ENCODE assay signal across 20 cellular contexts in the genomic region with DNA sequence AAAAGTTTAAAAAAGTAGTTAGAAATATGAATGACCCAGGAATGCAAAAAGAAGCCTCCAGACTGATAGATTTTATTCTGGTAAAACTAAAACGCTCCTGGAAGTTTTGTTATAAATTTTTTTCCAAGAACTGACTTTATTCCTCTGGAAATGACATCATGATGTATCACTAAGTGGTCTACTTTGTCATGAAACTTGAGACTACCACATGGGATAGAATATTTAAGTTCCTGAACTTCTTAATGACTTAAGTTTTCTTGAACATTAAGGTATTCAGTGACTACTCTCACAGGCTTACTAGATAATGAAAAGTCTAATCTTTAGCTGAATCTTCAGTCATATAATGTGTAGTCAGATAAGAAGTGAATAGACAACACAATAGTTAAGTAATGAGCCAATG.
DNase-seq lines count a peak whose midpoint lies in the region; ATAC-seq, FAIRE-seq and TF ChIP-seq lines count a peak whose summit lies in the region.
"Had no signal": no experiment of that assay in that cellular context is flagged by ENCODE, and none has a peak within 500 bp of the region (broad histone marks: within the 10 kb centered on the region; RNA-seq: fewer than 3 reads in every experiment).

No MANE protein-coding gene starts in this region.

- POLR2A ChIA-PET in PC-3 (lab: Charles Lee; ENCODE audit: unreplicated experiment) (no interaction called here), endothelial cell of umbilical vein (lab: Charles Lee) (no interaction called here)

- H3K27me3 ChIP-seq in PC-3 (ENCODE audit: low read length) (no peaks in the 10 kb centered on the region), endothelial cell of umbilical vein (ENCODE audit: control insufficient read depth in 2 of 2, insufficient read depth in 2 of 2, low read length in 2 of 2) (no peaks in the 10 kb centered on the region), psoas muscle (ENCODE audit: insufficient read depth in 3 of 3, low read length in 2 of 3) (no peaks in the 10 kb centered on the region)
- H3K27me3 ChIP-seq: gastroesophageal sphincter had no signal

- H2AFZ ChIP-seq in PC-3 (ENCODE audit: low read length) (no peak overlapping the region), endothelial cell of umbilical vein (ENCODE audit: low read depth, low read length) (no peak overlapping the region)

- ATAC-seq in PC-3 (no peak), psoas muscle (no peak), HG02885 (IDR thresholded peaks at IDR 0.05; ENCODE audit: poor library complexity, unreplicated experiment) (no peak), GM18511 (IDR thresholded peaks at IDR 0.05; ENCODE audit: unreplicated experiment) (no peak)
- ATAC-seq: gastroesophageal sphincter; naive thymus-derived CD4-positive, alpha-beta T cell; right cardiac atrium had no signal

- H3K4me3 ChIP-seq in PC-3 (ENCODE audit: low read length) (no peak overlapping the region), endothelial cell of umbilical vein (replicated peaks in 1 of 3; ENCODE audit: insufficient read depth in 1 of 3, low read depth in 1 of 3, low read length in 3 of 3) (no peak overlapping the region), psoas muscle (peak overlapping the region; percentile 37)
- H3K4me3 ChIP-seq: gastroesophageal sphincter had no signal

- TF ChIP-seq CTCF in PC-3 (conservative IDR thresholded peaks at IDR 0.05; ENCODE audit: low read depth, low read length), result no peak
- no peak for TF ChIP-seq CTCF in endothelial cell of umbilical vein (IDR thresholded peaks at IDR 0.05; ENCODE audit: extremely low read depth in 1 of 2, insufficient read depth in 1 of 2, low read depth in 1 of 2, low read length in 2 of 2)
- no peak for TF ChIP-seq CTCF in psoas muscle (IDR thresholded peaks at IDR 0.05)

- DNase-seq in EL (peak; percentile 60), PC-3 (peak; percentile 19), endothelial cell of umbilical vein (ENCODE audit: low read depth, low spot score) (no peak), psoas muscle (no peak), hepatic stellate cell (ENCODE audit: low spot score) (no peak)
- DNase-seq in activated CD4-positive, alpha-beta T cell treated with anti-CD3 and anti-CD28 coated beads, Interleukin-2, amount 50 U/mL, for 48 hours, result no peak
- DNase-seq: activated CD4-positive, CD25-positive, alpha-beta regulatory T cell treated with anti-CD3 and anti-CD28 coated beads, Interleukin-2, amount 50 U/mL, for 72 hours; activated gamma-delta T cell treated with Interleukin-2 at 50 U/mL for 16 hours; activated T-cell treated with anti-CD3 and anti-CD28 coated beads, Interleukin-2, amount 50 U/mL, for 1 hour; dermis blood vessel endothelial cell; GOT3; naive thymus-derived CD4-positive, alpha-beta T cell; NCI-H146; NCI-H524 treated with DMSO at 0.1 percent for 48 hours; right cardiac atrium; SW 1271 had no signal

- dilution Hi-C loops in endothelial cell of umbilical vein (cut with MboI; ENCODE audit: extremely low pct_ligation_motif_present, low sequenced_read_pairs), result no loop called here

- H3K27ac ChIP-seq in PC-3 (ENCODE audit: low read length) (peak overlapping the region; percentile 10; the same call in 1 of the 2 replicates), endothelial cell of umbilical vein (ENCODE audit: insufficient read depth, low read depth, low read length) (no peak overlapping the region), psoas muscle (peak overlapping the region; percentile 54)
- H3K27ac ChIP-seq: gastroesophageal sphincter had no signal

- no peaks in the 10 kb centered on the region for H3K36me3 ChIP-seq in PC-3 (ENCODE audit: low read depth, low read length)
- H3K36me3 ChIP-seq in endothelial cell of umbilical vein (ENCODE audit: control insufficient read depth in 2 of 2, extremely low read depth in 1 of 2, insufficient read depth in 2 of 2, low read length in 2 of 2), result no peaks in the 10 kb centered on the region
- no peaks in the 10 kb centered on the region for H3K36me3 ChIP-seq in psoas muscle (ENCODE audit: insufficient read depth in 1 of 2, low read depth in 1 of 2)
- H3K36me3 ChIP-seq: gastroesophageal sphincter had no signal

- H3F3A ChIP-seq in PC-3 (ENCODE audit: low read length, unreplicated experiment), result no peaks in the 10 kb centered on the region

- no peaks in the 10 kb centered on the region for H3K9me2 ChIP-seq in PC-3 (replicated peaks; ENCODE audit: low read length)

- H3K9ac ChIP-seq in PC-3 (ENCODE audit: low read length), result no peak overlapping the region
- no peak overlapping the region for H3K9ac ChIP-seq in endothelial cell of umbilical vein (replicated peaks; ENCODE audit: extremely low read depth, insufficient read depth, low read length)

- TF ChIP-seq POLR2A in endothelial cell of umbilical vein (IDR thresholded peaks at IDR 0.05; ENCODE audit: low read depth, low read length), result no peak

- 69 to 85% (median 75%) methylated on average over 1 of the region's 1 CpG for WGBS in psoas muscle, 3 donors

- no peaks in the 10 kb centered on the region for H3K9me3 ChIP-seq in PC-3 (ENCODE audit: low read length)
- no peaks in the 10 kb centered on the region for H3K9me3 ChIP-seq in endothelial cell of umbilical vein (replicated peaks; ENCODE audit: control insufficient read depth, insufficient read depth, low read length)
- H3K9me3 ChIP-seq in psoas muscle, result no peaks in the 10 kb centered on the region
- H3K9me3 ChIP-seq: gastroesophageal sphincter had no signal

- intact Hi-C loops in PC-3 (cut with micrococcal nuclease), result no loop called here
- intact Hi-C loops in endothelial cell of umbilical vein (cut with micrococcal nuclease), result no loop called here
- intact Hi-C loops in psoas muscle (cut with DNase I), result loop anchor here in 1 of 2 donors (5.0 kb wide), 1 partner anchor 35 kb away; no protein-coding TSS in a partner anchor

- H3K4me2 ChIP-seq in PC-3 (ENCODE audit: low read length) (peak overlapping the region; percentile 56; the same call in 1 of the 2 replicates), endothelial cell of umbilical vein (ENCODE audit: insufficient read depth, low read length) (no peak overlapping the region)

- FAIRE-seq in endothelial cell of umbilical vein (lab: Jason Lieb, UNC), result no peak
- FAIRE-seq: D721Med had no signal

- no peaks in the 10 kb centered on the region for H3K79me2 ChIP-seq in PC-3 (ENCODE audit: low read length)
- no peaks in the 10 kb centered on the region for H3K79me2 ChIP-seq in endothelial cell of umbilical vein (ENCODE audit: control insufficient read depth, insufficient read depth, low read length)

- no TSS peak for BruUV-seq in PC-3 (replicated peaks; lab: Mats Ljungman, UMichigan)
- BruUV-seq in endothelial cell of umbilical vein (replicated peaks; lab: Mats Ljungman, UMichigan), result no TSS peak

- CTCF ChIA-PET in PC-3 (lab: Charles Lee) (no interaction called here), endothelial cell of umbilical vein (lab: Charles Lee) (interaction anchor here (2.3 kb wide), 1 partner anchor 11 kb away, joined by 13 read pairs; no protein-coding TSS in a partner anchor)

- H4K20me1 ChIP-seq in PC-3 (ENCODE audit: low read length), result no peaks in the 10 kb centered on the region
- H4K20me1 ChIP-seq in endothelial cell of umbilical vein (replicated peaks; ENCODE audit: control insufficient read depth, extremely low read depth, insufficient read depth, low read length), result no peaks in the 10 kb centered on the region

- no peaks in the 10 kb centered on the region for H3K9me1 ChIP-seq in endothelial cell of umbilical vein (replicated peaks; ENCODE audit: control insufficient read depth, extremely low read depth, insufficient read depth, low read length)

- H3K4me1 ChIP-seq in PC-3 (ENCODE audit: insufficient read depth, low read length), result peaks cover 6% of the 10 kb centered on the region; the same call in 1 of the 2 replicates
- peaks cover 18% of the 10 kb centered on the region for H3K4me1 ChIP-seq in endothelial cell of umbilical vein (ENCODE audit: control insufficient read depth, extremely low read depth, insufficient read depth, low read length)
- peaks cover 19% of the 10 kb centered on the region for H3K4me1 ChIP-seq in psoas muscle
- H3K4me1 ChIP-seq: gastroesophageal sphincter had no signal

TF ChIP-seq in endothelial cell of umbilical vein, 7 proteins besides CTCF, POLR2A, EP300 and RAD21:
- TF ChIP-seq GATA2 (IDR thresholded peaks at IDR 0.05; ENCODE audit: insufficient read depth, insufficient read length, low read depth, low read length), result peak; percentile 7
- peak; percentile 33 for TF ChIP-seq FOS (IDR thresholded peaks at IDR 0.05; ENCODE audit: borderline replicate concordance, insufficient read depth, low read length)
- no peak for TF ChIP-seq POLR2AphosphoS5 (IDR thresholded peaks at IDR 0.05; ENCODE audit: insufficient read depth, low read depth, low read length)

Comparison
In these comparisons a context has a peak if more than half of its experiments do, and no peak if none do; other contexts are left out.
1. DNase-seq: peak in EL (single experiment) and PC-3 (single experiment); none in endothelial cell of umbilical vein (single experiment), psoas muscle (0 of 2), hepatic stellate cell (single experiment) and activated CD4-positive, alpha-beta T cell treated with anti-CD3 and anti-CD28 coated beads, Interleukin-2, amount 50 U/mL, for 48 hours (0 of 2).